In the genomic region with DNA sequence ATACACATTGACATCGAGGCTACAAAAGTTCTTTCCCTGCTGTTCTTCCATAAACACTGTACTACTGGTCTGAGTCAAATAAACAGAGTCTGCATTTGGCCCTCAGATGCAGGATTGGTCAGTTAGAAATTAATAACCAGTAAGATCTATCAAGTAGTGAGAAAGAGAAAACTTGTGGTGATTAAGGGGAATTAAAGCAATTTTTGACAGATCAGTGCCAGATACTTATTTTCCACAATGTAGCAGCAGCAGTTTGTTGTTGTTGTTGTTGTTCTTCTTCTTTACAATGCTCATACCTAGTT, we compare ENCODE assay signal across 11 cellular contexts.
DNase-seq lines count a peak whose midpoint lies in the region; ATAC-seq and TF ChIP-seq lines count a peak whose summit lies in the region.
"Had no signal": no experiment of that assay in that cellular context is flagged by ENCODE, and none has a peak within 500 bp of the region (broad histone marks: within the 10 kb centered on the region; RNA-seq: fewer than 3 reads in every experiment).

No MANE protein-coding gene starts in this region.

- no peak for TF ChIP-seq RAD21 in SK-N-SH (IDR thresholded peaks at IDR 0.05; ENCODE audit: low read length)

- TF ChIP-seq EP300 in SK-N-SH (IDR thresholded peaks at IDR 0.05; ENCODE audit: borderline replicate concordance in 1 of 2, low read depth in 1 of 2, low read length in 1 of 2) (no peak), esophagus muscularis mucosa (IDR thresholded peaks at IDR 0.05) (no peak)

- H3K4me2 ChIP-seq in SK-N-SH (peak overlapping the region; percentile 64), skeletal muscle satellite cell (ENCODE audit: low read length) (peak overlapping the region; percentile 75)

- POLR2A ChIA-PET in SK-N-SH (lab: Yijun Ruan, JAX): no interaction called here

- no peaks in the 10 kb centered on the region for H4K20me1 ChIP-seq in SK-N-SH (ENCODE audit: insufficient read depth)

- no peak for TF ChIP-seq POLR2A in esophagus muscularis mucosa (IDR thresholded peaks at IDR 0.05; ENCODE audit: low read depth)

- intact Hi-C loops in esophagus muscularis mucosa (cut with DNase I): no loop called here

- H3K27ac ChIP-seq in SK-N-SH (ENCODE audit: low read depth in 2 of 2, low read length in 1 of 2) (peak overlapping the region in 1 of 2 experiments; percentile 64; a peak in 1 of 4 replicates), esophagus muscularis mucosa (replicated peaks in 1 of 4) (peak overlapping the region in 1 of 4 donors; percentile 0)
- H3K27ac ChIP-seq: 22Rv1 had no signal

- H3K4me3 ChIP-seq in SK-N-SH (ENCODE audit: low read depth in 2 of 2, low read length in 1 of 2) (peak overlapping the region in 1 of 2 experiments; percentile 34; a peak in 2 of 4 replicates), esophagus muscularis mucosa (peak overlapping the region; percentile 19 to 38 (median 31)), skeletal muscle satellite cell (ENCODE audit: low read length) (peak overlapping the region; percentile 52)
- H3K4me3 ChIP-seq in Jurkat, Clone E6-1 (ENCODE audit: low read length): peak overlapping the region; percentile 33
- H3K4me3 ChIP-seq: left lung had no signal

- no peak; the same call in 2 of the 3 replicates for ATAC-seq in SK-N-SH treated with all-trans-retinoic acid at 6 μM for 48 hours

- H2AFZ ChIP-seq in SK-N-SH (ENCODE audit: low read depth): peak overlapping the region; percentile 68

- H3K27me3 ChIP-seq in SK-N-SH (ENCODE audit: insufficient read depth) (no peaks in the 10 kb centered on the region), esophagus muscularis mucosa (no peaks in the 10 kb centered on the region), skeletal muscle satellite cell (ENCODE audit: control insufficient read depth, insufficient read depth, low read length) (no peaks in the 10 kb centered on the region)
- H3K27me3 ChIP-seq: left lung had no signal

- 50% methylated on average over 1 of the region's 1 CpG for WGBS in SK-N-SH (ENCODE audit: low lambda C conversion rate)
- WGBS in esophagus muscularis mucosa: 6% methylated on average over 1 of the region's 1 CpG

- H3K79me2 ChIP-seq in SK-N-SH (ENCODE audit: insufficient read depth): no peaks in the 10 kb centered on the region

- DNase-seq in SK-N-SH (no peak), esophagus muscularis mucosa (ENCODE audit: extremely low spot score) (no peak), superior temporal gyrus (ENCODE audit: extremely low spot score) (no peak), islet precursor cell (no peak)
- no peak for DNase-seq in Jurkat, Clone E6-1 (ENCODE audit: low read depth, low spot score)
- no peak for DNase-seq in activated CD4-positive, alpha-beta T cell treated with anti-CD3 and anti-CD28 coated beads, Interleukin-2, amount 50 U/mL, for 4 hours
- DNase-seq: MV-4-11 had no signal

- no peak for TF ChIP-seq CTCF in SK-N-SH (IDR thresholded peaks at IDR 0.05)
- no peak for TF ChIP-seq CTCF in esophagus muscularis mucosa (IDR thresholded peaks at IDR 0.05)

- no peak overlapping the region for H3K9ac ChIP-seq in SK-N-SH
- H3K9ac ChIP-seq in skeletal muscle satellite cell (ENCODE audit: low read depth, low read length): no peak overlapping the region

- CTCF ChIA-PET in SK-N-SH (lab: Yijun Ruan, JAX): no interaction called here

- no peaks in the 10 kb centered on the region for H3F3A ChIP-seq in SK-N-SH (replicated peaks; ENCODE audit: insufficient read depth)

- H3K36me3 ChIP-seq in SK-N-SH (replicated peaks in 1 of 2; ENCODE audit: control insufficient read depth in 1 of 2, insufficient read depth in 2 of 2, low read length in 1 of 2) (no peaks in the 10 kb centered on the region), esophagus muscularis mucosa (no peaks in the 10 kb centered on the region), skeletal muscle satellite cell (ENCODE audit: insufficient read depth, low read length) (no peaks in the 10 kb centered on the region)
- H3K36me3 ChIP-seq: left lung had no signal

- H3K9me3 ChIP-seq in SK-N-SH: no peaks in the 10 kb centered on the region
- H3K9me3 ChIP-seq in esophagus muscularis mucosa: no peaks in the 10 kb centered on the region
- no peaks in the 10 kb centered on the region for H3K9me3 ChIP-seq in skeletal muscle satellite cell (replicated peaks; ENCODE audit: low read length)
- H3K9me3 ChIP-seq: left lung had no signal

- H3K4me1 ChIP-seq in SK-N-SH (ENCODE audit: control insufficient read depth in 1 of 2, insufficient read depth in 2 of 2, low read depth in 1 of 2, low read length in 1 of 2) (peaks cover 11 to 43% of the 10 kb centered on the region in 2 experiments; a peak in 3 of 4 replicates), esophagus muscularis mucosa (peaks cover 12 to 32% (median 22%) of the 10 kb centered on the region in 4 donors), skeletal muscle satellite cell (ENCODE audit: control insufficient read depth, insufficient read depth, low read length) (peaks cover 26% of the 10 kb centered on the region)

- no peaks in the 10 kb centered on the region for H3K9me2 ChIP-seq in SK-N-SH

TF ChIP-seq in SK-N-SH, 30 proteins besides CTCF, POLR2A, EP300 and RAD21:
- TF ChIP-seq NFIC (IDR thresholded peaks at IDR 0.05; ENCODE audit: borderline replicate concordance): no peak

TF ChIP-seq in SK-N-SH treated with all-trans-retinoic acid at 6 μM for 48 hours, 23 proteins besides CTCF, POLR2A, EP300 and RAD21:
- no peak for TF ChIP-seq ZC3H10 (CRISPR knock-in tag; IDR thresholded peaks at IDR 0.05)
